In the genomic region with DNA sequence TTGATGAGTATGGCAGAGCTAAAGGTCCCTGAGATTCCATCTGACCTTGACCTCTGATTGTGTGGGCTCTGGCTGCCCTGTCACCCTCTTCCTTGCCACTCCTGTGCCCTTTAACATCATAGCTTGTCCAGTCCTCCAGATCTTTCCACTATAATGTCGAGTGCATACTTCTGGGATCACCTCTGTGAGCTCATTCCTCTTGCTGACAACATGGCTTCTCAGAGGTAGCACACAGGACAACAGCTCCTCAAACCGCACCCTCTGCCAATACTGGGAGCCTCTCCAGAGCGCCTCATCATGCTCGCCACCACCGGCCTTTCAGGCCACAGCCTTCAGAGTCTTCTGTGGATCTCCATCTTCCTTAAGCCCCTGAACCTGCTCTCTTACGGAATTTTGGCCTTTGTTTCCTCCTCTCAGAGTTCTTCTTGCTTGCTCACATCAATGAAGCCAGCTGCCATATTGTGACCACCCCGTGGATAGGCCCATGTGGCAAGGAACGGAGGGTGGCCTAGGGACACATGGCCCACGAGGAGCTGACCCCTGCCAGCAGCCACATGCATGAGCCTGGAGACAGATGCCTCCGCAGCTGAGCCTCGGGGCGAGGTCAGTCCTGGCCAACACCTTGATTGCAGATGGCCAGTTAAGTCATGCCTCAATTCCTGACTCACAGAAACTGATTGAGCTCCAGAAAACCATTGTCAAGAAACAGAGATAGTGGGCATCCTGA, we compare ENCODE assay signal across 31 cellular contexts. TPM values are rescaled to one million over a fixed set of nuclear protein-coding genes. Genes with fewer than 3 reads are reported as not detected.
"Had no signal": no experiment of that assay in that cellular context is flagged by ENCODE, and none has a peak within 500 bp of the region (broad histone marks: within the 10 kb centered on the region; RNA-seq: fewer than 3 reads in every experiment).

No MANE protein-coding gene starts in this region.

- H3K27ac ChIP-seq: breast epithelium, gastroesophageal sphincter, SK-N-MC, suprapubic skin, tibial nerve had no signal

- H3K4me2 ChIP-seq: smooth muscle cell had no signal

- H3K4me3 ChIP-seq: breast epithelium, gastroesophageal sphincter, SK-N-MC, smooth muscle cell, suprapubic skin, tibial nerve had no signal

- DNase-seq: activated CD4-positive, alpha-beta T cell treated with anti-CD3 and anti-CD28 coated beads for 4 hours; activated CD4-positive, alpha-beta T cell treated with anti-CD3 and anti-CD28 coated beads, Interleukin-2, amount 50 U/mL, for 4 hours; activated gamma-delta T cell treated with Interleukin-2 at 50 U/mL for 16 hours; activated naive CD4-positive, alpha-beta T cell treated with anti-CD3 and anti-CD28 coated beads, Interleukin-2, amount 50 U/mL, for 16 hours; activated T-cell treated with anti-CD3 and anti-CD28 coated beads, Interleukin-2, amount 50 U/mL, for 24 hours; amygdala; cerebellar nuclear complex; cortex of kidney; effector memory CD8-positive, alpha-beta T cell; hippocampal formation; immature natural killer cell; kidney; left colon; natural killer cell; retina; stimulated activated CD4-positive, alpha-beta T cell treated with anti-CD3 and anti-CD28 coated beads, Interleukin-1b, Interleukin-23, amount 100 ng/mL, for 48 hours; stimulated activated CD4-positive, alpha-beta T cell treated with anti-CD3 and anti-CD28 coated beads, Interleukin-4, amount 100 ng/mL, for 4 hours; stimulated activated CD8-positive, alpha-beta memory T cell treated with anti-CD3 and anti-CD28 coated beads, Interleukin-4, amount 100 ng/mL, for 48 hours; stimulated activated naive B cell treated with anti-CD40 and anti-IgM and Interleukin-4, amounts not matched to agents 10 μg/mL and 1 μg/mL and 100 μg/mL, for 72 hours had no signal

- H3K4me1 ChIP-seq: breast epithelium, gastroesophageal sphincter, tibial nerve had no signal

- H3K27me3 ChIP-seq: breast epithelium, suprapubic skin, tibial nerve had no signal

- H3K9me3 ChIP-seq: breast epithelium, gastroesophageal sphincter, suprapubic skin had no signal

- FAIRE-seq: kidney had no signal

- H3K36me3 ChIP-seq: breast epithelium, gastroesophageal sphincter, suprapubic skin, tibial nerve had no signal

RNA-seq across cellular contexts. Expression of gene PLA2G4D, which starts 31.1 kb away (rescaled TPM):
- total RNA-seq: breast epithelium; fibroblast of lung; fibroblast of villous mesenchyme; gastroesophageal sphincter; kidney; mononuclear cell; natural killer cell; osteoblast; posterior vena cava; T-helper 1 cell treated with Interleukin-12 subunit alpha and Interleukin-12 subunit beta and Interleukin-4 antibody, amounts not matched to agents 30 ng/mL and 1 ng/mL, for 36 hours; tibial nerve had no signal
- polyA plus RNA-seq: fibroblast of lung, immature natural killer cell had no signal

RNA-seq across cellular contexts. Expression of gene PLA2G4E, which starts 42.4 kb away (rescaled TPM):
- total RNA-seq: breast epithelium; fibroblast of lung; fibroblast of villous mesenchyme; kidney; left colon; mononuclear cell; natural killer cell; osteoblast; posterior vena cava; T-helper 1 cell treated with Interleukin-12 subunit alpha and Interleukin-12 subunit beta and Interleukin-4 antibody, amounts not matched to agents 30 ng/mL and 1 ng/mL, for 36 hours; tibial nerve had no signal
- polyA plus RNA-seq: fibroblast of lung, immature natural killer cell, smooth muscle cell had no signal
